In genomic region chr1:204262506-204263239, GRCh38 we compare ENCODE assay signal across 21 cellular contexts. TPM values are rescaled to one million over a fixed set of nuclear protein-coding genes. Genes with fewer than 3 reads are reported as not detected.
DNase-seq lines count a peak whose midpoint lies in the region; ATAC-seq and TF ChIP-seq lines count a peak whose summit lies in the region.
"Had no signal": no experiment of that assay in that cellular context is flagged by ENCODE, and none has a peak within 500 bp of the region (broad histone marks: within the 10 kb centered on the region; RNA-seq: fewer than 3 reads in every experiment).

No MANE protein-coding gene starts in this region.

- H3K4me3 ChIP-seq in cardiac muscle cell: no peak overlapping the region
- H3K4me3 ChIP-seq: tibial nerve had no signal

- no peaks in the 10 kb centered on the region for H3K27me3 ChIP-seq in cardiac muscle cell
- H3K27me3 ChIP-seq: tibial nerve had no signal

- intact Hi-C loops in Right ventricle myocardium superior (cut with DNase I): no loop called here

- H3K9me3 ChIP-seq in cardiac muscle cell (ENCODE audit: low read depth): no peaks in the 10 kb centered on the region
- H3K9me3 ChIP-seq: tibial nerve had no signal

- ATAC-seq in Right ventricle myocardium superior (ENCODE audit: poor library complexity) (no peak), GM18502 (IDR thresholded peaks at IDR 0.05; ENCODE audit: poor library complexity, unreplicated experiment) (no peak)
- ATAC-seq: naive thymus-derived CD4-positive, alpha-beta T cell; stimulated activated effector memory CD8-positive, alpha-beta T cell treated with anti-CD3 and anti-CD28 coated beads, Interleukin-12 subunit alpha, Interleukin-12 subunit beta, amount 100 ng/mL, for 72 hours had no signal

- H3K27ac ChIP-seq in cardiac muscle cell: peak overlapping the region; percentile 84
- H3K27ac ChIP-seq in caudate nucleus (ENCODE audit: low read depth, low read length): peak overlapping the region; percentile 58
- H3K27ac ChIP-seq in substantia nigra (ENCODE audit: low read depth, low read length, poor library complexity, severe bottlenecking): peak overlapping the region; percentile 83

- H3K4me1 ChIP-seq in cardiac muscle cell (ENCODE audit: low read depth): peaks cover 19% of the 10 kb centered on the region

- H3K36me3 ChIP-seq in cardiac muscle cell: peaks cover 59% of the 10 kb centered on the region
- H3K36me3 ChIP-seq: tibial nerve had no signal

- DNase-seq in cardiac muscle cell (ENCODE audit: low read depth in 1 of 2, low spot score in 1 of 2) (peak in 1 of 2 donors; percentile 53), Right ventricle myocardium superior (no peak), caudate nucleus (lab: John Stamatoyannopoulos, UW) (peak in 7 of 61 donors; percentile 28 to 50 (median 35)), myocyte (ENCODE audit: low read depth) (peak; percentile 87), substantia nigra (lab: John Stamatoyannopoulos, UW) (peak in 23 of 49 donors; percentile 28 to 69 (median 52)), T1000 (lab: John Stamatoyannopoulos, UW) (no peak), NCI-H1417 treated with DMSO at 0.1 percent for 48 hours (lab: John Stamatoyannopoulos, UW) (no peak)
- DNase-seq: activated naive CD4-positive, alpha-beta T cell treated with Interleukin-2 at 50 U/mL for 16 hours; activated T-cell treated with anti-CD3 and anti-CD28 coated beads, Interleukin-2, amount 50 U/mL, for 48 hours; AML-193; amniotic stem cell; DMS79 treated with DMSO at 0.1 percent for 48 hours; naive thymus-derived CD4-positive, alpha-beta T cell; NCI-H2227 treated with DMSO at 0.1 percent for 48 hours; stimulated activated CD4-positive, alpha-beta T cell treated with anti-CD3 and anti-CD28 coated beads, Interleukin-2, amount 100 ng/mL, for 24 hours had no signal

- no peak for TF ChIP-seq CTCF in cardiac muscle cell (IDR thresholded peaks at IDR 0.05; ENCODE audit: low read depth, low read length)

RNA-seq across cellular contexts. Expression of gene GOLT1A, which starts 48.9 kb away (rescaled TPM):
- total RNA-seq in cardiac muscle cell (0.33 and 0.74 TPM in 2 replicates), Right ventricle myocardium superior (not detected), myocyte (not detected in 2 replicates)
- 2.6 and 2.8 TPM in 2 replicates for polyA plus RNA-seq in cardiac muscle cell
- polyA plus RNA-seq in myocyte (2012): 0.24 TPM
- total RNA-seq: A172; naive thymus-derived CD4-positive, alpha-beta T cell; Right ventricle myocardium inferior; skeletal muscle tissue; tibial nerve had no signal
